In the genomic region with DNA sequence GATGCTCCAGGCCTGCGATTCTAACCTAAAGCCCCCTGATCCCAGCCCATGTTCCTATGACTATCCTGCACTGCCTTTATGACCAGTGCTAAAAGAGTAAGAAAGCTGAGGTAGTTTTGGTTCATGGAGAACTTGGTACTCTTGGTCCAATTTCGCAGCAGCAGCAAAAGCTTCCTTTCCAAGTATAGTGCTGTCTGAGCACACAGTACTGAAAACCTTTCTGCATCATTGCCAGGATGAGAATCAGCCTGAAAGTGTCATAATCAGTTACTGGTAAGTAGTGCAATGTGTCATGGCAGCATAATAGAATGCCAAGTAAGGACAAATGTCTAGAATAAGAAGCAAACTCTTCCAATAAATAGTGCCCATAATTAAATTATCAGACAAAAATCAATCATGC, we compare ENCODE assay signal across 30 cellular contexts.
"Had no signal": no experiment of that assay in that cellular context is flagged by ENCODE, and none has a peak within 500 bp of the region (broad histone marks: within the 10 kb centered on the region; RNA-seq: fewer than 3 reads in every experiment).

No MANE protein-coding gene starts in this region.

- H3K4me1 Mint-ChIP-seq: activated B cell treated with CpG ODN at 0.5 μM for 24 hours; activated naive CD4-positive, alpha-beta T cell treated with anti-CD3 and anti-CD28 coated beads, Interleukin-2, amount 10 ng/mL, durations not matched to agents 7 days and 5 days; activated naive CD8-positive, alpha-beta T cell treated with anti-CD3 and anti-CD28 coated beads, Interleukin-2, amount 10 ng/mL, durations not matched to agents 7 days and 5 days; activated T-helper 17 cell treated with anti-CD3 and anti-CD28 coated beads, Interleukin-2, amount 50 U/mL, for 72 hours; central memory CD8-positive, alpha-beta T cell; endodermal cell; T-helper 17 cell had no signal

- H3K4me3 ChIP-seq: coronary artery, dorsolateral prefrontal cortex, gastroesophageal sphincter, heart right ventricle had no signal

- H3K36me3 Mint-ChIP-seq: activated naive CD4-positive, alpha-beta T cell treated with anti-CD3 and anti-CD28 coated beads, Interleukin-2, amount 10 ng/mL, durations not matched to agents 7 days and 5 days; activated naive CD8-positive, alpha-beta T cell treated with anti-CD3 and anti-CD28 coated beads, Interleukin-2, amount 10 ng/mL, durations not matched to agents 7 days and 5 days had no signal

- H3K36me3 ChIP-seq: brain microvascular endothelial cell, gastroesophageal sphincter, heart right ventricle, WERI-Rb-1 had no signal

- H3K27me3 Mint-ChIP-seq: activated B cell treated with CpG ODN at 0.5 μM for 24 hours; activated CD8-positive, alpha-beta T cell treated with anti-CD3 and anti-CD28 coated beads for 36 hours; activated naive CD4-positive, alpha-beta T cell treated with anti-CD3 and anti-CD28 coated beads, Interleukin-2, amount 10 ng/mL, durations not matched to agents 7 days and 5 days; activated naive CD8-positive, alpha-beta T cell treated with anti-CD3 and anti-CD28 coated beads, Interleukin-2, amount 10 ng/mL, durations not matched to agents 7 days and 5 days; activated T-helper 17 cell treated with anti-CD3 and anti-CD28 coated beads, Interleukin-2, amount 50 U/mL, for 72 hours; central memory CD8-positive, alpha-beta T cell; dendritic cell treated with granulocyte-macrophage colony-stimulating factor and Interleukin-4, amounts not matched to agents 40 ng/mL and 50 ng/mL, for 4 days; T-helper 17 cell had no signal

- H3K9me3 Mint-ChIP-seq: activated B cell treated with CpG ODN at 0.5 μM for 24 hours had no signal

- H3K9me3 ChIP-seq: gastroesophageal sphincter had no signal

- DNase-seq: activated B cell treated with CpG ODN at 0.5 μM for 24 hours; activated CD4-positive, alpha-beta T cell treated with anti-CD3 and anti-CD28 coated beads for 48 hours; activated CD4-positive, alpha-beta T cell treated with anti-CD3 and anti-CD28 coated beads, Interleukin-2, amount 50 U/mL, for 1 hour; activated CD4-positive, alpha-beta T cell treated with anti-CD3 and anti-CD28 coated beads, Interleukin-2, amount 50 U/mL, for 48 hours; activated CD8-positive, alpha-beta memory T cell treated with anti-CD3 and anti-CD28 coated beads for 24 hours; activated CD8-positive, alpha-beta T cell treated with anti-CD3 and anti-CD28 coated beads for 36 hours; activated gamma-delta T cell; activated naive CD4-positive, alpha-beta T cell; activated naive CD4-positive, alpha-beta T cell treated with anti-CD3 and anti-CD28 coated beads, Interleukin-2, amount 10 ng/mL, durations not matched to agents 7 days and 5 days; activated naive CD8-positive, alpha-beta T cell treated with anti-CD3 and anti-CD28 coated beads, Interleukin-2, amount 10 ng/mL, durations not matched to agents 7 days and 5 days; activated T-cell treated with anti-CD3 and anti-CD28 coated beads, Interleukin-2, amount 50 U/mL, for 4 hours; amniotic stem cell; anterior cingulate cortex; brain microvascular endothelial cell; dorsolateral prefrontal cortex; effector memory CD4-positive, alpha-beta T cell; endodermal cell; foreskin melanocyte; heart right ventricle; T-helper 1 cell; T-helper 17 cell; T1000; WERI-Rb-1 had no signal

- H3K4me3 Mint-ChIP-seq: activated B cell treated with CpG ODN at 0.5 μM for 24 hours; activated CD8-positive, alpha-beta T cell treated with anti-CD3 and anti-CD28 coated beads for 36 hours; activated naive CD4-positive, alpha-beta T cell treated with anti-CD3 and anti-CD28 coated beads, Interleukin-2, amount 10 ng/mL, durations not matched to agents 7 days and 5 days; activated naive CD8-positive, alpha-beta T cell treated with anti-CD3 and anti-CD28 coated beads, Interleukin-2, amount 10 ng/mL, durations not matched to agents 7 days and 5 days; activated T-cell treated with anti-CD3 and anti-CD28 coated beads, Interleukin-2, amount 50 U/mL, for 4 hours; activated T-helper 17 cell treated with anti-CD3 and anti-CD28 coated beads, Interleukin-2, amount 50 U/mL, for 72 hours; central memory CD8-positive, alpha-beta T cell; dendritic cell treated with granulocyte-macrophage colony-stimulating factor and Interleukin-4, amounts not matched to agents 40 ng/mL and 50 ng/mL, for 4 days; endodermal cell; T-helper 17 cell; T-helper 2 cell treated with Interferon-gamma antibody and Interleukin-4, amounts not matched to agents 5 μg/mL and 100 μg/mL, for 36 hours had no signal

- H3K27ac ChIP-seq: brain microvascular endothelial cell, coronary artery, dorsolateral prefrontal cortex, gastroesophageal sphincter, heart right ventricle, WERI-Rb-1 had no signal

- H3K27ac Mint-ChIP-seq: activated B cell treated with CpG ODN at 0.5 μM for 24 hours; activated CD8-positive, alpha-beta T cell treated with anti-CD3 and anti-CD28 coated beads for 36 hours; activated naive CD4-positive, alpha-beta T cell treated with anti-CD3 and anti-CD28 coated beads, Interleukin-2, amount 10 ng/mL, durations not matched to agents 7 days and 5 days; activated naive CD4-positive, alpha-beta T cell treated with anti-CD3 and anti-CD28 coated beads, Interleukin-2, amount 50 U/mL, for 72 hours; activated naive CD8-positive, alpha-beta T cell treated with anti-CD3 and anti-CD28 coated beads, Interleukin-2, amount 10 ng/mL, durations not matched to agents 7 days and 5 days; activated T-helper 17 cell treated with anti-CD3 and anti-CD28 coated beads, Interleukin-2, amount 50 U/mL, for 72 hours; dendritic cell treated with granulocyte-macrophage colony-stimulating factor and Interleukin-4, amounts not matched to agents 40 ng/mL and 50 ng/mL, for 4 days; endodermal cell; T-helper 17 cell; T-helper 2 cell treated with Interferon-gamma antibody and Interleukin-4, amounts not matched to agents 5 μg/mL and 100 μg/mL, for 36 hours had no signal

- H3K4me1 ChIP-seq: gastroesophageal sphincter, heart right ventricle had no signal

- H3K27me3 ChIP-seq: brain microvascular endothelial cell, dorsolateral prefrontal cortex, gastroesophageal sphincter, heart right ventricle had no signal
